1 cellular context compared by ENCODE assay signal in genomic region chrX:132945055-132945599, GRCh38. TPM values are rescaled to one million over a fixed set of nuclear protein-coding genes. Genes with fewer than 3 reads are reported as not detected.
"Had no signal": no experiment of that assay in that cellular context is flagged by ENCODE, and none has a peak within 500 bp of the region (broad histone marks: within the 10 kb centered on the region; RNA-seq: fewer than 3 reads in every experiment).

No MANE protein-coding gene starts in this region.

RNA-seq across cellular contexts. Expression of gene HS6ST2, which starts 13.3 kb away (rescaled TPM):
- total RNA-seq: thoracic aorta had no signal
